ENCODE assay signal across 8 cellular contexts in genomic region chr6:43174263-43175112, GRCh38. TPM values are rescaled to one million over a fixed set of nuclear protein-coding genes. Genes with fewer than 3 reads are reported as not detected.
DNase-seq lines count a peak whose midpoint lies in the region; ATAC-seq and TF ChIP-seq lines count a peak whose summit lies in the region.

No MANE protein-coding gene starts in this region.

- H3K36me3 ChIP-seq in BLaER1 treated with 17β-estradiol and CSF1 and Interleukin-3, amounts not matched to agents 10 nM and 100 nM: peaks cover 41 to 52% (median 46%) of the 10 kb centered on the region in 11 experiments
- H3K36me3 ChIP-seq in left lung: peaks cover 0 to 43% of the 10 kb centered on the region in 2 donors

- intact Hi-C loops in left lung (cut with DNase I): no loop called here

- ATAC-seq in GM19372 (IDR thresholded peaks at IDR 0.05; ENCODE audit: low read depth, unreplicated experiment) (peak; percentile 58), HG03521 (IDR thresholded peaks at IDR 0.05; ENCODE audit: unreplicated experiment) (peak; percentile 61), left lung (peak; percentile 80)

- H3K9me3 ChIP-seq in BLaER1 treated with 17β-estradiol and CSF1 and Interleukin-3, amounts not matched to agents 10 nM and 100 nM (replicated peaks in 1 of 11): no peaks in the 10 kb centered on the region
- no peaks in the 10 kb centered on the region for H3K9me3 ChIP-seq in left lung

- peak in 1 of 2 donors; percentile 12 for TF ChIP-seq CTCF in left lung (IDR thresholded peaks at IDR 0.05)

- peak overlapping the region; percentile 98 to 99 (median 99) for H3K9ac ChIP-seq in BLaER1 treated with 17β-estradiol and CSF1 and Interleukin-3, amounts not matched to agents 10 nM and 100 nM

- peak; percentile 99 for DNase-seq in NCI-H69 (lab: John Stamatoyannopoulos, UW)
- DNase-seq in activated CD4-positive, alpha-beta T cell treated with anti-CD3 and anti-CD28 coated beads, Interleukin-2, amount 50 U/mL, for 4 hours: peak; percentile 93 to 94
- peak; percentile 100 for DNase-seq in dermis blood vessel endothelial cell
- DNase-seq in left lung: peak; percentile 95 to 99
- peak; percentile 93 for DNase-seq in stimulated activated CD4-positive, alpha-beta T cell treated with anti-CD3 and anti-CD28 coated beads, Interleukin-2, amount 100 ng/mL, for 4 hours (ENCODE audit: low read depth)

- peak overlapping the region; percentile 96 to 100 (median 98) for H3K4me2 ChIP-seq in BLaER1 treated with 17β-estradiol and CSF1 and Interleukin-3, amounts not matched to agents 10 nM and 100 nM

- H3K27ac ChIP-seq in BLaER1 treated with 17β-estradiol and CSF1 and Interleukin-3, amounts not matched to agents 10 nM and 100 nM: peak overlapping the region; percentile 38 to 98 (median 72); a peak in 21 of 22 replicates
- H3K27ac ChIP-seq in left lung: peak overlapping the region; percentile 86 to 97

- H3K4me1 ChIP-seq in BLaER1 treated with 17β-estradiol and CSF1 and Interleukin-3, amounts not matched to agents 10 nM and 100 nM: peaks cover 37 to 48% (median 46%) of the 10 kb centered on the region in 10 experiments
- H3K4me1 ChIP-seq in left lung: peaks cover 24 to 52% of the 10 kb centered on the region in 2 donors

- H3K4me3 ChIP-seq in BLaER1 treated with 17β-estradiol and CSF1 and Interleukin-3, amounts not matched to agents 10 nM and 100 nM: peak overlapping the region; percentile 90 to 98 (median 94)
- H3K4me3 ChIP-seq in left lung: peak overlapping the region; percentile 32 to 96

- peaks cover 17 to 57% (median 44%) of the 10 kb centered on the region in 11 experiments; a peak in 21 of 22 replicates for H4K20me1 ChIP-seq in BLaER1 treated with 17β-estradiol and CSF1 and Interleukin-3, amounts not matched to agents 10 nM and 100 nM

- H3K27me3 ChIP-seq in BLaER1 treated with 17β-estradiol and CSF1 and Interleukin-3, amounts not matched to agents 10 nM and 100 nM: no peaks in the 10 kb centered on the region
- H3K27me3 ChIP-seq in left lung: no peaks in the 10 kb centered on the region

RNA-seq across cellular contexts. Expression of gene SRF, which starts 3.4 kb away (rescaled TPM):
- total RNA-seq in dermis blood vessel endothelial cell (16.5 and 19.7 TPM in 2 replicates), left lung (10 to 100 TPM; 31.8 to 36.3 TPM)

RNA-seq across cellular contexts. Expression of gene CUL9, which starts 7.5 kb away (rescaled TPM):
- total RNA-seq in dermis blood vessel endothelial cell: 25.9 and 33.8 TPM in 2 replicates
- total RNA-seq in left lung: 10 to 100 TPM; 36.1 to 37.3 TPM

RNA-seq across cellular contexts. Expression of gene DNPH1, which starts 54.8 kb away (rescaled TPM):
- total RNA-seq in dermis blood vessel endothelial cell: 29.0 and 31.5 TPM in 2 replicates
- 10 to 100 TPM; 47.3 to 49.6 TPM for total RNA-seq in left lung

Comparison
In these comparisons a context has a peak if more than half of its experiments do, and no peak if none do; other contexts are left out.
1. Peak in every context shown above with its lines: DNase-seq, ATAC-seq, H3K4me3 ChIP-seq and H3K27ac ChIP-seq.